ENCODE assay signal across 11 cellular contexts in the genomic region with DNA sequence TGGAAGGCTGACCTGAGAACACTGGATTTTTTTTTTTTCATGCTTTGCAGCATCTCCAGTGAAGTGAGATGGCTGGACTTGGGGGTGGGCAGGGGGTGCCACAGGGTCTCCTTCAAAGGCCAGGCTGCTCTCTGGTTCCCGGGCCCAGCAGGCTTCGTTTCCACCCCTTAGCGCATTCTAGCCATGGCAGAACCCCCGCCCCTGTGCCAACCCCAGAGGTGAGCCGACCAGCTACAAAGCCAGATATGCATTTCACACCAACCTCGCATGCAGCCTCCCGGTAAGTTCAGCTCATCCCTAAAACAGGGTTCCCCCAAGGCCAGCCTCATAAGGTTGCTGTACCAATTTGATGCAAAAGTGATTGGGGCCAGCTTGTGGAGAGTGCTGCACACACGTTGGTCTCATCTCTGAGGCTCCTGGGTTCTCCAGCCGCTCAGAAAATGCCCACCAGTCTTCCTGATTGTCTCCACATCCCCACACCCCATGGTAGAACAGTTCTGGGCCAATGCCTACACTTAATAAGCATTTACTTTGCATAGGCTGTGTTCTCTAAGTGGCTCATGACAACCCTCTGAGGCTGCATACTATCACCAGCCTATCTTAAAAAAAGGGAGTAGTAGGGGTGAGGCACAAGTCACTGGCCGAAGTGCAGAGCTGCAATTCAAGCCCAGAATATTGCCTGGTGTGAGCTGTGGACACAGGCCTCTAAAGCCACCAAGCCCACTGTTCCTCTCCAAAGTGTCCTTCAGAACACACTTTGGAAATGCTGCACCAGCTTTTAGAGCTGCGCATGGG. TPM values are rescaled to one million over a fixed set of nuclear protein-coding genes. Genes with fewer than 3 reads are reported as not detected.
DNase-seq lines count a peak whose midpoint lies in the region; ATAC-seq and TF ChIP-seq lines count a peak whose summit lies in the region.
"Had no signal": no experiment of that assay in that cellular context is flagged by ENCODE, and none has a peak within 500 bp of the region (broad histone marks: within the 10 kb centered on the region; RNA-seq: fewer than 3 reads in every experiment).

No MANE protein-coding gene starts in this region.

- no peak overlapping the region for H2AFZ ChIP-seq in SU-DHL-6 (ENCODE audit: low read depth, low read length, severe bottlenecking)

- 75 to 80% (median 77%) methylated on average over 11 of the region's 11 CpGs for WGBS in ovary, 3 donors

- DNase-seq in activated naive CD4-positive, alpha-beta T cell treated with anti-CD3 and anti-CD28 coated beads, Interleukin-2, amount 50 U/mL, for 72 hours (ENCODE audit: low spot score in 2 of 2) = no peak
- DNase-seq in activated naive CD4-positive, alpha-beta T cell (lab: John Stamatoyannopoulos, UW) = no peak
- DNase-seq in left colon (no peak), thoracic aorta (ENCODE audit: low spot score) (no peak), ovary (no peak), NCI-H446 (lab: John Stamatoyannopoulos, UW) (no peak)
- DNase-seq: anterior cingulate cortex, HCEC 1CT, T-helper 9 cell had no signal

- TF ChIP-seq CTCF in SU-DHL-6 (IDR thresholded peaks at IDR 0.05; ENCODE audit: insufficient read depth, low read length, poor library complexity, severe bottlenecking) (no peak), thoracic aorta (IDR thresholded peaks at IDR 0.05) (no peak), ovary (IDR thresholded peaks at IDR 0.05) (no peak)

- peaks cover 3% of the 10 kb centered on the region; the same call in 1 of the 2 replicates for H3K79me2 ChIP-seq in SU-DHL-6 (ENCODE audit: insufficient read depth, low read length)

- ATAC-seq in activated naive CD4-positive, alpha-beta T cell treated with anti-CD3 and anti-CD28 coated beads, Interleukin-2, amount 50 U/mL, for 72 hours = no peak
- ATAC-seq in left colon (peak; percentile 8), thoracic aorta (ENCODE audit: insufficient number of reproducible peaks, low FRiP score, low read depth) (no peak), HG03175 (IDR thresholded peaks at IDR 0.05; ENCODE audit: unreplicated experiment) (no peak)

- no peak for TF ChIP-seq POLR2A in ovary (IDR thresholded peaks at IDR 0.05)

- H3K4me2 ChIP-seq in SU-DHL-6 (ENCODE audit: low read depth, low read length, poor library complexity, severe bottlenecking) = no peak overlapping the region

- peak overlapping the region; percentile 58; the same call in 1 of the 2 replicates for H3K9ac ChIP-seq in SU-DHL-6 (ENCODE audit: low read length)

- no peaks in the 10 kb centered on the region for H3K9me2 ChIP-seq in SU-DHL-6 (replicated peaks; ENCODE audit: insufficient read depth, low read length)

- no peak for TF ChIP-seq EP300 in ovary (IDR thresholded peaks at IDR 0.05)

- H3K36me3 ChIP-seq in SU-DHL-6 (ENCODE audit: low read length) = no peaks in the 10 kb centered on the region
- no peaks in the 10 kb centered on the region for H3K36me3 ChIP-seq in thoracic aorta
- H3K36me3 ChIP-seq in ovary = no peaks in the 10 kb centered on the region

- intact Hi-C loops in left colon (cut with DNase I, micrococcal nuclease) = no loop called here
- intact Hi-C loops in ovary (cut with DNase I) = no loop called here

- H3K27me3 ChIP-seq in SU-DHL-6 (ENCODE audit: low read length) (no peaks in the 10 kb centered on the region), thoracic aorta (replicated peaks; ENCODE audit: insufficient read depth) (no peaks in the 10 kb centered on the region), ovary (no peaks in the 10 kb centered on the region)

- peak overlapping the region; percentile 80 to 95 for H3K27ac Mint-ChIP-seq in activated naive CD4-positive, alpha-beta T cell treated with anti-CD3 and anti-CD28 coated beads, Interleukin-2, amount 50 U/mL, for 72 hours

- H3K27ac ChIP-seq in SU-DHL-6 (ENCODE audit: low read depth, low read length) = no peak overlapping the region; the same call in 1 of the 2 replicates
- peak overlapping the region; percentile 86 to 87 for H3K27ac ChIP-seq in thoracic aorta
- H3K27ac ChIP-seq in ovary = no peak overlapping the region

- H3K4me3 ChIP-seq in SU-DHL-6 (ENCODE audit: insufficient read depth, low read length, poor library complexity, severe bottlenecking) (no peak overlapping the region), thoracic aorta (peak overlapping the region; percentile 40), ovary (no peak overlapping the region)

- H4K20me1 ChIP-seq in SU-DHL-6 (ENCODE audit: low read depth, low read length) = no peaks in the 10 kb centered on the region

- H3K9me3 Mint-ChIP-seq in activated naive CD4-positive, alpha-beta T cell treated with anti-CD3 and anti-CD28 coated beads, Interleukin-2, amount 50 U/mL, for 72 hours = no peaks in the 10 kb centered on the region

- H3F3A ChIP-seq in SU-DHL-6 (ENCODE audit: insufficient read depth) = no peaks in the 10 kb centered on the region

- peaks cover 0 to 16% of the 10 kb centered on the region in 2 donors for H3K36me3 Mint-ChIP-seq in activated naive CD4-positive, alpha-beta T cell treated with anti-CD3 and anti-CD28 coated beads, Interleukin-2, amount 50 U/mL, for 72 hours

- H3K9me3 ChIP-seq in SU-DHL-6 (ENCODE audit: insufficient read depth, low read length) = no peaks in the 10 kb centered on the region
- no peaks in the 10 kb centered on the region for H3K9me3 ChIP-seq in thoracic aorta
- H3K9me3 ChIP-seq in ovary = no peaks in the 10 kb centered on the region

- H3K4me1 ChIP-seq in thoracic aorta (ENCODE audit: control insufficient read depth in 1 of 2, low read depth in 2 of 2) (peaks cover 93 to 100% of the 10 kb centered on the region in 2 donors), ovary (ENCODE audit: insufficient read depth) (peaks cover 63% of the 10 kb centered on the region)

RNA-seq across cellular contexts. Expression of a gene that starts 23.3 kb away (rescaled TPM):
- 10 to 100 TPM; 13.4 to 14.6 TPM for total RNA-seq in activated naive CD4-positive, alpha-beta T cell treated with anti-CD3 and anti-CD28 coated beads, Interleukin-2, amount 50 U/mL, for 72 hours
- total RNA-seq in left colon (10 to 100 TPM; 36.4 to 50.0 TPM), thoracic aorta (100 to 1,000 TPM in 1 of 2 donors, 10 to 100 TPM in 1; 80.8 to 107 TPM), ovary (10 to 100 TPM; 10.7 to 36.5 (median 13.1) TPM)
- 10 to 100 TPM; 13.7 to 18.9 TPM for polyA plus RNA-seq in ovary

Comparison
In these comparisons a context has a peak if more than half of its experiments do, and no peak if none do; other contexts are left out.
1. H3K27ac ChIP-seq: peak in thoracic aorta (2 of 2); none in SU-DHL-6 (single experiment) and ovary (0 of 2).